Comparison of ENCODE assay signal across 8 cellular contexts in the genomic region with DNA sequence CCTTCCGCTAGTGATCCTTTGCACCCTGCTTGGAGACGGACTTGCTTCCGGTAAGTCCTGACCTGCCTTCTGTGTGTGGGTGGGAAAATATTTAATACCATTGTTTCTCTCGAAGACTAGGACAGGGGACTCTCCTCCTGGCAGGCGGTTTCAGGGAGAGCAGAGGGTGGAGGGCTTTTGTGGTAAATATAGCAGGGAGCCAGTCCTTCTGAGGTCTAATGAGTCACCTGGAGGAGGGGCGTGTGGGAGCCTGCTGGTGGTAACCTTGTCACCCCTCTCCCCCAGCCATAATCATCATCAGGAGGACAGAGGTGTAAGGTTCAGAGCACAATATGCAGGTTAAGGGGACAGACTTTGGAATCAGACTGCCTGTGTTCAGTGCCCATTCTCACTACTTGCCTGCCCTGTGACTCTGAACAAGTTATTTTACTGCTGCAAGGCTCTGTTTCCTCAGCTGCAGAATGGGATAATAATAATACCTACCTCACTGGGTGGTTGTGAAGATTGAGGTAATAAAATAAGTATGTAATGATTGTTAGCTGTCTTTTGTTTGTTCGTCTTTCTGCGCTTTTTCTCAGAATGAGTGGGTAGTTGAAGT. TPM values are rescaled to one million over a fixed set of nuclear protein-coding genes. Genes with fewer than 3 reads are reported as not detected.
DNase-seq lines count a peak whose midpoint lies in the region; ATAC-seq, FAIRE-seq and TF ChIP-seq lines count a peak whose summit lies in the region.

No MANE protein-coding gene starts in this region.

- H3K4me1 ChIP-seq in GM12878 (ENCODE audit: control insufficient read depth, insufficient read depth, low read length) (peaks cover 13% of the 10 kb centered on the region), lower lobe of right lung (peaks cover 84% of the 10 kb centered on the region), upper lobe of right lung (peaks cover 96% of the 10 kb centered on the region)

- no peaks in the 10 kb centered on the region for H3K27me3 Mint-ChIP-seq in activated naive CD8-positive, alpha-beta T cell
- H3K27me3 Mint-ChIP-seq in activated naive CD8-positive, alpha-beta T cell treated with anti-CD3 and anti-CD28 coated beads for 36 hours: no peaks in the 10 kb centered on the region

- no peak overlapping the region for H3K4me3 Mint-ChIP-seq in activated naive CD8-positive, alpha-beta T cell
- no peak overlapping the region for H3K4me3 Mint-ChIP-seq in activated naive CD8-positive, alpha-beta T cell treated with anti-CD3 and anti-CD28 coated beads for 36 hours

- intact Hi-C loops in GM12878 (cut with micrococcal nuclease; ENCODE audit: unreplicated experiment): no loop called here
- intact Hi-C loops in lower lobe of right lung (cut with DNase I): no loop called here
- intact Hi-C loops in upper lobe of right lung (cut with DNase I): no loop called here

- BruUV-seq in GM12878 (replicated peaks; lab: Mats Ljungman, UMichigan): TSS peak; percentile 35

- no peak for TF ChIP-seq EP300 in GM12878 (IDR thresholded peaks at IDR 0.05; ENCODE audit: borderline replicate concordance in 1 of 2, control insufficient read depth in 1 of 2, low read depth in 2 of 2, low read length in 2 of 2)

- TF ChIP-seq RAD21 in GM12878 (IDR thresholded peaks at IDR 0.05; ENCODE audit: insufficient read depth, low read depth, low read length): no peak

- H3K27ac ChIP-seq in GM12878 (ENCODE audit: control insufficient read depth, insufficient read depth) (no peak overlapping the region), lower lobe of right lung (peak overlapping the region; percentile 73), upper lobe of right lung (peak overlapping the region; percentile 65)

- ATAC-seq in GM12878: no peak
- ATAC-seq in lower lobe of right lung: peak; percentile 40 to 67
- peak; percentile 46 for ATAC-seq in upper lobe of right lung
- no peak for ATAC-seq in HG02759 (IDR thresholded peaks at IDR 0.05; ENCODE audit: unreplicated experiment)
- ATAC-seq in HG02852 (IDR thresholded peaks at IDR 0.05; ENCODE audit: unreplicated experiment): no peak

- peaks cover 79% of the 10 kb centered on the region for H3K79me2 ChIP-seq in GM12878 (ENCODE audit: control insufficient read depth, insufficient read depth, low read length)

- H3K4me3 ChIP-seq in GM12878: no peak overlapping the region
- H3K4me3 ChIP-seq in lower lobe of right lung: peak overlapping the region; percentile 18
- no peak overlapping the region for H3K4me3 ChIP-seq in upper lobe of right lung

- H3K9me3 ChIP-seq in GM12878 (replicated peaks; ENCODE audit: control insufficient read depth, insufficient read depth, low read length) (no peaks in the 10 kb centered on the region), lower lobe of right lung (no peaks in the 10 kb centered on the region), upper lobe of right lung (no peaks in the 10 kb centered on the region)

- WGBS in GM12878 (ENCODE audit: insufficient coverage, insufficient replicate concordance, low lambda C conversion rate, missing lambda C conversion rate): 78% methylated on average over 8 of the region's 8 CpGs

- H3K4me1 Mint-ChIP-seq in activated naive CD8-positive, alpha-beta T cell (ENCODE audit: low read depth): peaks cover 78% of the 10 kb centered on the region
- peaks cover 56% of the 10 kb centered on the region for H3K4me1 Mint-ChIP-seq in activated naive CD8-positive, alpha-beta T cell treated with anti-CD3 and anti-CD28 coated beads for 36 hours

- H3K27ac Mint-ChIP-seq in activated naive CD8-positive, alpha-beta T cell: peak overlapping the region; percentile 68
- no peak overlapping the region for H3K27ac Mint-ChIP-seq in activated naive CD8-positive, alpha-beta T cell treated with anti-CD3 and anti-CD28 coated beads for 36 hours

- no peak overlapping the region for H3K4me2 ChIP-seq in GM12878 (ENCODE audit: control insufficient read depth, insufficient read depth)

- SMC1A ChIA-PET in GM12878 (lab: Charles Lee; ENCODE audit: uncharacterized antibody, unreplicated experiment): interaction anchor here (1.2 to 2.3 kb wide), 2 partner anchors 10 to 12 kb away, joined by 3 to 10 read pairs; no protein-coding TSS in a partner anchor

- H3K36me3 Mint-ChIP-seq in activated naive CD8-positive, alpha-beta T cell: peaks cover 15% of the 10 kb centered on the region
- H3K36me3 Mint-ChIP-seq in activated naive CD8-positive, alpha-beta T cell treated with anti-CD3 and anti-CD28 coated beads for 36 hours: peaks cover 37% of the 10 kb centered on the region

- no peak overlapping the region for H3K9ac ChIP-seq in GM12878 (ENCODE audit: control insufficient read depth, insufficient read depth, low read length)

- no peak for DNase-seq in activated naive CD8-positive, alpha-beta T cell treated with anti-CD3 and anti-CD28 coated beads for 36 hours
- no peak for DNase-seq in GM12878 (ENCODE audit: low read depth, low spot score)
- no peak for DNase-seq in lower lobe of right lung
- DNase-seq in upper lobe of right lung: no peak
- DNase-seq in T1000 (lab: John Stamatoyannopoulos, UW): no peak

- H4K20me1 ChIP-seq in GM12878 (ENCODE audit: control insufficient read depth, insufficient read depth): no peaks in the 10 kb centered on the region

- H3K9me3 Mint-ChIP-seq in activated naive CD8-positive, alpha-beta T cell (ENCODE audit: low read depth): no peaks in the 10 kb centered on the region
- no peaks in the 10 kb centered on the region for H3K9me3 Mint-ChIP-seq in activated naive CD8-positive, alpha-beta T cell treated with anti-CD3 and anti-CD28 coated beads for 36 hours

- H3K27me3 ChIP-seq in GM12878 (replicated peaks in 1 of 2; ENCODE audit: control insufficient read depth in 2 of 2, insufficient read depth in 2 of 2, low read length in 1 of 2) (no peaks in the 10 kb centered on the region), lower lobe of right lung (ENCODE audit: low read depth) (no peaks in the 10 kb centered on the region), upper lobe of right lung (no peaks in the 10 kb centered on the region)

- no peak overlapping the region for H2AFZ ChIP-seq in GM12878 (ENCODE audit: control insufficient read depth, low read depth, low read length)

- RAD21 ChIA-PET in GM12878 (lab: Charles Lee; ENCODE audit: unreplicated experiment): no interaction called here

- POLR2A ChIA-PET in GM12878 (lab: Charles Lee): no interaction called here

- TF ChIP-seq CTCF in GM12878 (IDR thresholded peaks at IDR 0.05 in 2 of 3, conservative IDR thresholded peaks at IDR 0.05 in 1 of 3; ENCODE audit: control insufficient read depth in 2 of 3, extremely low read depth in 1 of 3, insufficient read depth in 1 of 3, low read depth in 3 of 3, low read length in 3 of 3) (no peak), lower lobe of right lung (IDR thresholded peaks at IDR 0.05) (no peak), upper lobe of right lung (IDR thresholded peaks at IDR 0.05) (no peak)

- CTCF ChIA-PET in GM12878 (lab: Yijun Ruan, JAX): no interaction called here

- no peak for TF ChIP-seq POLR2A in GM12878 (IDR thresholded peaks at IDR 0.05; ENCODE audit: low read depth, low read length)

- FAIRE-seq in GM12878 (lab: Jason Lieb, UNC): no peak

- H3K36me3 ChIP-seq in GM12878 (ENCODE audit: control insufficient read depth in 2 of 2, insufficient read depth in 2 of 2, low read length in 1 of 2) (peaks cover 10 to 27% of the 10 kb centered on the region in 2 experiments; a peak in 3 of 4 replicates), lower lobe of right lung (peaks cover 26% of the 10 kb centered on the region), upper lobe of right lung (peaks cover 14% of the 10 kb centered on the region)

- in situ Hi-C loops in GM12878 (cut with MboI): no loop called here

TF ChIP-seq in GM12878, 131 proteins besides CTCF, POLR2A, EP300 and RAD21:
- TF ChIP-seq SRF (IDR thresholded peaks at IDR 0.05; ENCODE audit: low read depth in 2 of 2, low read length in 2 of 2): no peak
- peak; percentile 22; the same call in 1 of the 2 replicates for TF ChIP-seq NFIC (IDR thresholded peaks at IDR 0.05; ENCODE audit: low read depth, low read length)

RNA-seq across cellular contexts. Expression of a gene that starts 47.4 kb away (rescaled TPM):
- 10 to 100 TPM; 26.3 TPM for total RNA-seq in activated naive CD8-positive, alpha-beta T cell treated with anti-CD3 and anti-CD28 coated beads for 36 hours
- total RNA-seq in GM12878 (2013; cell fraction: nucleolus; rRNA removed): 59.8 and 61.3 TPM in 2 replicates
- total RNA-seq in GM12878 (2014; rRNA removed) (6.9 and 8.3 TPM in 2 replicates), GM12878 (2014; rRNA removed; fragmentation: Illumina TruSeq; extraction: Trizol) (11.0 and 11.1 TPM in 2 replicates), GM12878 (2021) (39.8 and 40.1 TPM in 2 replicates), lower lobe of right lung (80.1 TPM), upper lobe of right lung (87.5 TPM)
- polyA plus RNA-seq in GM12878 (2011; ENCODE audit: low read depth): 18.4 TPM
- polyA plus RNA-seq in GM12878 (2011; rRNA removed) (11.3 and 16.7 TPM in 2 replicates), GM12878 (2014; fragmentation: Illumina TruSeq; extraction: Trizol) (19.4 and 23.7 TPM in 2 replicates), GM12878 (2014; fragmentation: Nextera tagmentation; extraction: Ambion mirVana) (1 to 10 TPM; 6.6 to 9.4 TPM), GM12878 (2014; rRNA removed) (25.8 and 31.1 TPM in 2 replicates), GM12878 (2016; fragmentation: Nextera tagmentation; extraction: Ambion mirVana) (10 to 100 TPM; 27.1 to 33.7 TPM)
- 13.8 and 14.1 TPM in 2 replicates for polyA plus RNA-seq in GM12878 (2011; cell fraction: cytosol; rRNA removed)
- polyA plus RNA-seq in GM12878 (2011; cell fraction: nucleus; rRNA removed): 38.9 and 46.9 TPM in 2 replicates
- polyA plus RNA-seq in GM12878 (2012): 23.6 and 27.7 TPM in 2 replicates
- 17.6 and 19.5 TPM in 2 replicates for polyA minus RNA-seq in GM12878 (2011; rRNA and poly(A)+ RNA removed)
- 5.1 and 5.6 TPM in 2 replicates for polyA minus RNA-seq in GM12878 (2011; cell fraction: cytosol; rRNA and poly(A)+ RNA removed)
- polyA minus RNA-seq in GM12878 (2011; cell fraction: nucleus; rRNA and poly(A)+ RNA removed): 14.9 and 32.6 TPM in 2 replicates

Comparison
In these comparisons a context has a peak if more than half of its experiments do, and no peak if none do; other contexts are left out.
1. ATAC-seq: peak in lower lobe of right lung (2 of 2) and upper lobe of right lung (single experiment); none in GM12878 (single experiment), HG02759 (single experiment) and HG02852 (single experiment).